In genomic region chr10:124703778-124704427, GRCh38 we compare ENCODE assay signal across 9 cellular contexts. TPM values are rescaled to one million over a fixed set of nuclear protein-coding genes. Genes with fewer than 3 reads are reported as not detected.
DNase-seq lines count a peak whose midpoint lies in the region; ATAC-seq lines count a peak whose summit lies in the region.
"Had no signal": no experiment of that assay in that cellular context is flagged by ENCODE, and none has a peak within 500 bp of the region (broad histone marks: within the 10 kb centered on the region; RNA-seq: fewer than 3 reads in every experiment).

No MANE protein-coding gene starts in this region.

- H2AK5ac ChIP-seq in mesenchymal stem cell (ENCODE audit: low read length, severe bottlenecking), result no peak overlapping the region

- no peak overlapping the region for H2AFZ ChIP-seq in mesenchymal stem cell (ENCODE audit: low read depth, low read length)

- no peak for DNase-seq in T-helper 2 cell treated with Interferon-gamma antibody and Interleukin-4, amounts not matched to agents 5 μg/mL and 100 μg/mL, for 36 hours (ENCODE audit: low spot score)
- DNase-seq in T-helper 2 cell, result no peak
- DNase-seq in cerebellum (ENCODE audit: low spot score), result peak; percentile 68
- DNase-seq in mesenchymal stem cell, result peak; percentile 13
- DNase-seq in KBM-7, result no peak
- no peak for DNase-seq in SKM-1 (lab: John Stamatoyannopoulos, UW; ENCODE audit: unreplicated experiment)
- DNase-seq: IMR-90 had no signal

- H2BK12ac ChIP-seq in mesenchymal stem cell (ENCODE audit: low read length in 2 of 2), result peak overlapping the region in 1 of 2 experiments; percentile 7

- peak overlapping the region; percentile 64 for H3K9ac ChIP-seq in mesenchymal stem cell (ENCODE audit: low read length)

- H3K4me3 Mint-ChIP-seq in T-helper 2 cell treated with Interferon-gamma antibody and Interleukin-4, amounts not matched to agents 5 μg/mL and 100 μg/mL, for 36 hours, result no peak overlapping the region

- H3K27ac Mint-ChIP-seq in T-helper 2 cell treated with Interferon-gamma antibody and Interleukin-4, amounts not matched to agents 5 μg/mL and 100 μg/mL, for 36 hours, result peak overlapping the region; percentile 96

- H3K79me1 ChIP-seq in mesenchymal stem cell (replicated peaks; ENCODE audit: low read length, poor library complexity, severe bottlenecking), result peaks cover 46% of the 10 kb centered on the region

- H3K27ac ChIP-seq in mesenchymal stem cell (ENCODE audit: low read length, poor library complexity, severe bottlenecking), result no peak overlapping the region
- peak overlapping the region; percentile 56 for H3K27ac ChIP-seq in thymus (ENCODE audit: low read depth)

- no peak overlapping the region for H3K14ac ChIP-seq in mesenchymal stem cell (ENCODE audit: low read length in 2 of 2)

- H3K9me3 ChIP-seq in mesenchymal stem cell (ENCODE audit: control insufficient read depth, low read length), result no peaks in the 10 kb centered on the region
- no peaks in the 10 kb centered on the region for H3K9me3 ChIP-seq in thymus (ENCODE audit: control insufficient read depth)

- no peaks in the 10 kb centered on the region for H3K9me3 Mint-ChIP-seq in T-helper 2 cell treated with Interferon-gamma antibody and Interleukin-4, amounts not matched to agents 5 μg/mL and 100 μg/mL, for 36 hours

- WGBS in mesenchymal stem cell, result 93% methylated on average over 10 of the region's 10 CpGs
- 88% methylated on average over 10 of the region's 10 CpGs for WGBS in thymus

- no peak overlapping the region for H3K4me2 ChIP-seq in mesenchymal stem cell (ENCODE audit: low read length, poor library complexity, severe bottlenecking)

- H2BK5ac ChIP-seq in mesenchymal stem cell (ENCODE audit: low read depth, low read length, poor library complexity, severe bottlenecking), result no peak overlapping the region

- H3K27me3 ChIP-seq in mesenchymal stem cell (ENCODE audit: control insufficient read depth in 1 of 2, insufficient read depth in 1 of 2, low read length in 2 of 2) (no peaks in the 10 kb centered on the region), thymus (ENCODE audit: control insufficient read depth, insufficient read depth) (no peaks in the 10 kb centered on the region)

- peaks cover 44% of the 10 kb centered on the region for H3K36me3 Mint-ChIP-seq in T-helper 2 cell treated with Interferon-gamma antibody and Interleukin-4, amounts not matched to agents 5 μg/mL and 100 μg/mL, for 36 hours (ENCODE audit: low read depth)

- peaks cover 55% of the 10 kb centered on the region for H3K4me1 Mint-ChIP-seq in T-helper 2 cell treated with Interferon-gamma antibody and Interleukin-4, amounts not matched to agents 5 μg/mL and 100 μg/mL, for 36 hours (ENCODE audit: low read depth)

- no peak overlapping the region for H4K91ac ChIP-seq in mesenchymal stem cell (ENCODE audit: low read length)

- peak overlapping the region; percentile 60 for H2BK15ac ChIP-seq in mesenchymal stem cell (ENCODE audit: low read depth, poor library complexity, severe bottlenecking)

- no peak for ATAC-seq in GM21423 (IDR thresholded peaks at IDR 0.05; ENCODE audit: unreplicated experiment)

- H3K4me3 ChIP-seq in mesenchymal stem cell (ENCODE audit: insufficient read depth in 1 of 2, low read depth in 1 of 2, low read length in 2 of 2) (peak overlapping the region in 1 of 2 experiments; percentile 22), thymus (ENCODE audit: low read length) (no peak overlapping the region)

- in situ Hi-C loops in KBM-7 (cut with MboI; ENCODE audit: low pct_unique_long_range_greater_than_20kb, low sequenced_read_pairs), result no loop called here

- no peak overlapping the region for H3K4ac ChIP-seq in mesenchymal stem cell (ENCODE audit: low read depth in 1 of 2, low read length in 2 of 2)

- peaks cover 4% of the 10 kb centered on the region for H3K4me1 ChIP-seq in mesenchymal stem cell (ENCODE audit: control insufficient read depth, insufficient read depth, low read depth, low read length)
- peaks cover 77% of the 10 kb centered on the region for H3K4me1 ChIP-seq in thymus (ENCODE audit: control insufficient read depth, insufficient read depth, low read length)

- no peak overlapping the region for H3K18ac ChIP-seq in mesenchymal stem cell (ENCODE audit: low read depth in 1 of 2, low read length in 2 of 2)

- H4K8ac ChIP-seq in mesenchymal stem cell (ENCODE audit: low read length), result no peak overlapping the region

- H3K27me3 Mint-ChIP-seq in T-helper 2 cell treated with Interferon-gamma antibody and Interleukin-4, amounts not matched to agents 5 μg/mL and 100 μg/mL, for 36 hours (ENCODE audit: low read depth), result no peaks in the 10 kb centered on the region

- peaks cover 4 to 61% of the 10 kb centered on the region in 2 experiments for H3K36me3 ChIP-seq in mesenchymal stem cell (ENCODE audit: control insufficient read depth in 1 of 2, insufficient read depth in 2 of 2, low read depth in 1 of 2, low read length in 2 of 2)
- peaks cover 72% of the 10 kb centered on the region for H3K36me3 ChIP-seq in thymus (ENCODE audit: control insufficient read depth, insufficient read depth)

- H3K23ac ChIP-seq in mesenchymal stem cell (ENCODE audit: low read length in 2 of 2), result no peak overlapping the region

- no peak overlapping the region for H2BK120ac ChIP-seq in mesenchymal stem cell (ENCODE audit: low read depth, low read length)

RNA-seq across cellular contexts. Expression of gene FAM53B, which starts 40.3 kb away (rescaled TPM):
- 35.2 TPM for total RNA-seq in cerebellum
- 8.0 TPM for polyA plus RNA-seq in mesenchymal stem cell (2013, experiment 1 of 2)
- 7.7 TPM for polyA plus RNA-seq in mesenchymal stem cell (2013, experiment 2 of 2)
- 46.2 TPM for polyA plus RNA-seq in thymus

Comparison
In these comparisons a context has a peak if more than half of its experiments do, and no peak if none do; other contexts are left out.
1. DNase-seq: peak in cerebellum (single experiment) and mesenchymal stem cell (single experiment); none in T-helper 2 cell treated with Interferon-gamma antibody and Interleukin-4, amounts not matched to agents 5 μg/mL and 100 μg/mL, for 36 hours (single experiment), T-helper 2 cell (0 of 5), KBM-7 (single experiment) and SKM-1 (single experiment).